In genomic region chr1:179230251-179230650, GRCh38 we compare ENCODE assay signal across 8 cellular contexts.
DNase-seq lines count a peak whose midpoint lies in the region; ATAC-seq and TF ChIP-seq lines count a peak whose summit lies in the region.

No MANE protein-coding gene starts in this region.

- peaks cover 18% of the 10 kb centered on the region for H3K36me3 Mint-ChIP-seq in activated T-cell treated with anti-CD3 and anti-CD28 coated beads, Interleukin-2, amount 50 U/mL, for 24 hours (ENCODE audit: low read depth)

- H3K9me3 Mint-ChIP-seq in activated T-cell treated with anti-CD3 and anti-CD28 coated beads, Interleukin-2, amount 50 U/mL, for 24 hours, result no peaks in the 10 kb centered on the region

- H3K27me3 ChIP-seq in WERI-Rb-1 (ENCODE audit: insufficient read depth, low read depth, severe bottlenecking), result no peaks in the 10 kb centered on the region

- H3K36me3 ChIP-seq in WERI-Rb-1, result peaks cover 22% of the 10 kb centered on the region

- ATAC-seq in GM18870 (IDR thresholded peaks at IDR 0.05; ENCODE audit: unreplicated experiment) (no peak), GM21723 (IDR thresholded peaks at IDR 0.05; ENCODE audit: unreplicated experiment) (no peak), GM18498 (IDR thresholded peaks at IDR 0.05; ENCODE audit: unreplicated experiment) (no peak)

- H3K9me3 ChIP-seq in WERI-Rb-1 (ENCODE audit: severe bottlenecking), result no peaks in the 10 kb centered on the region

- peak overlapping the region; percentile 94 for H3K27ac Mint-ChIP-seq in activated T-cell treated with anti-CD3 and anti-CD28 coated beads, Interleukin-2, amount 50 U/mL, for 24 hours

- H3K4me3 ChIP-seq in WERI-Rb-1 (ENCODE audit: low read depth, low read length), result peak overlapping the region; percentile 98

- H3K27me3 Mint-ChIP-seq in activated T-cell treated with anti-CD3 and anti-CD28 coated beads, Interleukin-2, amount 50 U/mL, for 24 hours, result no peaks in the 10 kb centered on the region

- no peak for DNase-seq in activated T-cell treated with anti-CD3 and anti-CD28 coated beads, Interleukin-2, amount 50 U/mL, for 24 hours
- DNase-seq in activated T-cell treated with anti-CD3 and anti-CD28 coated beads for 4 hours, result no peak
- no peak for DNase-seq in WERI-Rb-1
- peak; percentile 58 for DNase-seq in hepatic stellate cell (ENCODE audit: low spot score)
- DNase-seq in superior temporal gyrus (ENCODE audit: extremely low spot score), result peak; percentile 55

- H3K4me3 Mint-ChIP-seq in activated T-cell treated with anti-CD3 and anti-CD28 coated beads, Interleukin-2, amount 50 U/mL, for 24 hours, result peak overlapping the region; percentile 89

- peak overlapping the region; percentile 64; the same call in 1 of the 2 replicates for H3K27ac ChIP-seq in WERI-Rb-1

- peaks cover 40% of the 10 kb centered on the region for H3K4me1 Mint-ChIP-seq in activated T-cell treated with anti-CD3 and anti-CD28 coated beads, Interleukin-2, amount 50 U/mL, for 24 hours (ENCODE audit: low read depth)

- no peak for TF ChIP-seq CTCF in WERI-Rb-1 (IDR thresholded peaks at IDR 0.05; ENCODE audit: low read depth, low read length)

Comparison
In these comparisons a context has a peak if more than half of its experiments do, and no peak if none do; other contexts are left out.
1. DNase-seq: peak in hepatic stellate cell (single experiment) and superior temporal gyrus (single experiment); none in activated T-cell treated with anti-CD3 and anti-CD28 coated beads, Interleukin-2, amount 50 U/mL, for 24 hours (single experiment), activated T-cell treated with anti-CD3 and anti-CD28 coated beads for 4 hours (single experiment) and WERI-Rb-1 (single experiment).